In the genomic region with DNA sequence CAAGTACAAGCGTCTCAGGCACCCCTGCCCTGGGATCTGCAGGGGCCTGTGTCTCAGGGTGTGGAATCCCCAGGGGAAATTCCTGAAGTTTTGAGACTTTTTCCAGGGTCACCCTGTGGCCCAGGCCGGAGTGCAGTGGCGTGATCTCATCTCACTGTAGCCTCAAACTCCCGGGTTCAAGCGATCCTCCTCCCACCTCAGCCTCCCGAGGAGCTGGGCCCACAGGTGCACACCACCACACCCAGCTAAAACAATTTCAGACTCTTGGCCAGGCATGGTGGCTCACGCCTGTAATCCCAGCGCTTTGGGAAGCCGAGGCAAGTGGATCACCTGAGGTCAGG, we compare ENCODE assay signal across 28 cellular contexts. TPM values are rescaled to one million over a fixed set of nuclear protein-coding genes. Genes with fewer than 3 reads are reported as not detected.
"Had no signal": no experiment of that assay in that cellular context is flagged by ENCODE, and none has a peak within 500 bp of the region (broad histone marks: within the 10 kb centered on the region; RNA-seq: fewer than 3 reads in every experiment).

No MANE protein-coding gene starts in this region.

- H3K27me3 Mint-ChIP-seq: naive B cell; stimulated activated naive B cell treated with anti-CD40 and anti-IgM and Interleukin-4, amounts not matched to agents 10 μg/mL and 1 μg/mL and 100 μg/mL, for 72 hours had no signal

- H3K27ac ChIP-seq: coronary artery, heart left ventricle, neutrophil, testis had no signal

- H3K9me3 Mint-ChIP-seq: nephron progenitor cell; stimulated activated naive B cell treated with anti-CD40 and anti-IgM and Interleukin-4, amounts not matched to agents 10 μg/mL and 1 μg/mL and 100 μg/mL, for 72 hours; stimulated activated naive CD8-positive, alpha-beta T cell treated with anti-CD3 and anti-CD28 coated beads, Interleukin-15, amount 100 ng/mL, for 72 hours had no signal

- H3K4me3 Mint-ChIP-seq: nephron progenitor cell; stimulated activated naive B cell treated with anti-CD40 and anti-IgM and Interleukin-4, amounts not matched to agents 10 μg/mL and 1 μg/mL and 100 μg/mL, for 72 hours had no signal

- DNase-seq: effector CD4-positive, alpha-beta T cell; hippocampal formation; left colon; left ventricle myocardium superior; mesendoderm; naive B cell; nephron progenitor cell; stimulated activated CD4-positive, alpha-beta T cell treated with anti-CD3 and anti-CD28 coated beads, Interleukin-1b, Interleukin-23, amount 100 ng/mL, for 48 hours; stimulated activated CD4-positive, alpha-beta T cell treated with anti-CD3 and anti-CD28 coated beads, Interleukin-4, amount 100 ng/mL, for 24 hours; stimulated activated naive B cell treated with anti-CD40 and anti-IgM and Interleukin-4, amounts not matched to agents 10 μg/mL and 1 μg/mL and 100 μg/mL, for 72 hours; stimulated activated naive CD8-positive, alpha-beta T cell treated with anti-CD3 and anti-CD28 coated beads, Interleukin-15, amount 100 ng/mL, for 72 hours; testis had no signal

- H3K27ac Mint-ChIP-seq: nephron progenitor cell; stimulated activated naive B cell treated with anti-CD40 and anti-IgM and Interleukin-4, amounts not matched to agents 10 μg/mL and 1 μg/mL and 100 μg/mL, for 72 hours; stimulated activated naive CD8-positive, alpha-beta T cell treated with anti-CD3 and anti-CD28 coated beads, Interleukin-15, amount 100 ng/mL, for 72 hours had no signal

- H3K4me3 ChIP-seq: coronary artery, heart left ventricle, spleen, testis, tibial nerve had no signal

- ATAC-seq: heart left ventricle; left colon; left ventricle myocardium superior; stimulated activated naive B cell treated with anti-CD40 and anti-IgM and Interleukin-4, amounts not matched to agents 10 μg/mL and 1 μg/mL and 100 μg/mL, for 72 hours had no signal

- H3K36me3 Mint-ChIP-seq: naive B cell had no signal

- H3K27me3 ChIP-seq: heart left ventricle, testis, tibial nerve had no signal

RNA-seq across cellular contexts. Expression of gene CAPN12, which starts 4.1 kb away (rescaled TPM):
- total RNA-seq: dermis microvascular lymphatic vessel endothelial cell, left ventricle myocardium superior, osteoblast had no signal

RNA-seq across cellular contexts. Expression of gene LGALS7, which starts 33.1 kb away (rescaled TPM):
- total RNA-seq: dermis microvascular lymphatic vessel endothelial cell, frontal cortex, glomerular endothelial cell, heart left ventricle, kidney epithelial cell, left colon, left ventricle myocardium superior, lung microvascular endothelial cell, osteoblast, pulmonary artery endothelial cell, sciatic nerve, subcutaneous adipose tissue, testis, tibial nerve, ureter had no signal

RNA-seq across cellular contexts. Expression of gene LGALS7B, which starts 48.8 kb away (rescaled TPM):
- total RNA-seq: frontal cortex, glomerular endothelial cell, heart left ventricle, kidney epithelial cell, left colon, left ventricle myocardium superior, lung microvascular endothelial cell, osteoblast, pulmonary artery endothelial cell, sciatic nerve, skeletal muscle tissue, subcutaneous adipose tissue, tibial nerve, ureter had no signal
- polyA plus RNA-seq: heart left ventricle had no signal
